In the genomic region with DNA sequence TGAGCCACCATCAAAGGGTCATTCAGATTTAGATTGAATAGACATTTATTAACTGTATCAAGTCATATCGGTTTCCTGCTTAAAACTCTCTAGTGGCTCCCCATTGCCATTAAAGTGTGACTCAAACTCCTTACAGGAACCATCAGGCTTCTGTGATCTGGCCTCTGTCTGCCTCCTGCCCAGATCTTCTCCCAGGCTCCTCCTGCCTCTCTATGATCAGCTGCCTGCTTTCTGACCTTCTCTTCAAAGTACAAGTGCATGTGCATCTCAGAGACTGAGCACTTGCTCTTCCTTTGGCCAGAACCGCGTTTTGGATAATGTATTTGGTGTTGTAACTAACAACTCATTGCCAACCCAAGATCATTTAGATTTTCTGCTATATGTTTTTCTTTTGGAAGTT, we compare ENCODE assay signal across 22 cellular contexts. TPM values are rescaled to one million over a fixed set of nuclear protein-coding genes. Genes with fewer than 3 reads are reported as not detected.
"Had no signal": no experiment of that assay in that cellular context is flagged by ENCODE, and none has a peak within 500 bp of the region (broad histone marks: within the 10 kb centered on the region; RNA-seq: fewer than 3 reads in every experiment).

No MANE protein-coding gene starts in this region.

- H3K36me3 ChIP-seq: breast epithelium, esophagus muscularis mucosa, gastroesophageal sphincter, thyroid gland, upper lobe of right lung had no signal

- H3K4me3 ChIP-seq: breast epithelium, esophagus muscularis mucosa, gastroesophageal sphincter, thyroid gland, upper lobe of right lung had no signal

- H2AFZ ChIP-seq: parathyroid adenoma had no signal

- H3K79me2 ChIP-seq: parathyroid adenoma had no signal

- H3K9me3 ChIP-seq: breast epithelium, esophagus muscularis mucosa, gastroesophageal sphincter, thyroid gland, upper lobe of right lung had no signal

- H3K9ac ChIP-seq: parathyroid adenoma had no signal

- H3K27ac ChIP-seq: breast epithelium, esophagus muscularis mucosa, gastroesophageal sphincter, parathyroid adenoma, thyroid gland, upper lobe of right lung had no signal

- H3K4me1 ChIP-seq: parathyroid adenoma, upper lobe of right lung had no signal

- DNase-seq: activated CD4-positive, alpha-beta T cell treated with anti-CD3 and anti-CD28 coated beads for 1 hour; activated CD8-positive, alpha-beta memory T cell treated with anti-CD3 and anti-CD28 coated beads for 24 hours; activated CD8-positive, alpha-beta memory T cell treated with anti-CD3 and anti-CD28 coated beads, Interleukin-2, amount 50 U/mL, for 4 hours; activated naive CD4-positive, alpha-beta T cell treated with Interleukin-2 at 50 U/mL for 16 hours; activated naive CD8-positive, alpha-beta T cell treated with anti-CD3 and anti-CD28 coated beads for 36 hours; activated T-cell treated with anti-CD3 and anti-CD28 coated beads, Interleukin-2, amount 50 U/mL, for 4 hours; effector memory CD8-positive, alpha-beta T cell; head of caudate nucleus; left colon; nucleus accumbens; right cardiac atrium; stimulated activated CD4-positive, alpha-beta T cell treated with anti-CD3 and anti-CD28 coated beads, Interleukin-4, amount 100 ng/mL, for 24 hours; stimulated activated naive CD4-positive, alpha-beta T cell treated with Interleukin-2 at 50 U/mL for 16 hours; T-helper 2 cell; thyroid gland; upper lobe of right lung had no signal

- H3K27me3 ChIP-seq: breast epithelium, thyroid gland had no signal

- ATAC-seq: activated T-cell treated with anti-CD3 and anti-CD28 coated beads, Interleukin-2, amount 50 U/mL, for 4 hours; effector memory CD8-positive, alpha-beta T cell; gastroesophageal sphincter; left colon; right cardiac atrium; upper lobe of right lung had no signal

RNA-seq across cellular contexts. Expression of a gene that starts 52.7 kb away (rescaled TPM):
- total RNA-seq: activated naive CD8-positive, alpha-beta T cell treated with anti-CD3 and anti-CD28 coated beads for 36 hours; endothelial cell of umbilical vein had no signal
- polyA plus RNA-seq: endothelial cell of umbilical vein, neural cell had no signal
